25 cellular contexts compared by ENCODE assay signal in genomic region chr3:155657161-155657560, GRCh38.
A peak's percentile ranks its signal among the peaks of the same experiment; 100 is the strongest.
DNase-seq lines count a peak whose midpoint lies in the region; ATAC-seq, FAIRE-seq and TF ChIP-seq lines count a peak whose summit lies in the region.
"Had no signal": no experiment of that assay in that cellular context is flagged by ENCODE, and none has a peak within 500 bp of the region (broad histone marks: within the 10 kb centered on the region; RNA-seq: fewer than 3 reads in every experiment).

No MANE protein-coding gene starts in this region.

- TF ChIP-seq RAD21 in K562 (CRISPR knock-in tag; conservative IDR thresholded peaks at IDR 0.05 in 1 of 2, IDR thresholded peaks at IDR 0.05 in 1 of 2), result no peak

- no peak for TF ChIP-seq POLR2A in K562 (conservative IDR thresholded peaks at IDR 0.05)

- H3K27ac ChIP-seq in GM23338 (ENCODE audit: low read depth) (peak overlapping the region; percentile 68), K562 (ENCODE audit: extremely low read depth, low read depth, low read length) (no peak overlapping the region), thymus (ENCODE audit: low read depth) (peak overlapping the region; percentile 36), colonic mucosa (no peak overlapping the region)
- H3K27ac ChIP-seq: A549; BLaER1 treated with 17β-estradiol and CSF1 and Interleukin-3, amounts not matched to agents 10 nM and 100 nM had no signal

- in situ Hi-C loops in KBM-7 (cut with MboI; ENCODE audit: low pct_unique_long_range_greater_than_20kb, low sequenced_read_pairs), result no loop called here
- in situ Hi-C loops in K562 (cut with MboI), result no loop called here

- H3K4me3 Mint-ChIP-seq in GM23338, result no peak overlapping the region
- H3K4me3 Mint-ChIP-seq: CD14-positive monocyte; CD4-positive, alpha-beta T cell; CD8-positive, alpha-beta memory T cell had no signal

- DNase-seq in GM23338 (ENCODE audit: low spot score) (no peak), KBM-7 (peak; percentile 92), K562 (ENCODE audit: extremely low read depth in 1 of 4, low spot score in 3 of 4) (no peak), iPS-NIHi11 (ENCODE audit: low spot score) (no peak), colonic mucosa (no peak), HuH-7 (ENCODE audit: low spot score) (no peak)
- DNase-seq: 8988T; ACHN; AML-193; BE2C; CD4-positive, alpha-beta T cell; CD8-positive, alpha-beta memory T cell; DMS 273 treated with DMSO at 0.1 percent for 48 hours; DMS79; GF-D8; H7 had no signal

- H3K9ac ChIP-seq in K562 (ENCODE audit: insufficient read depth in 1 of 2, low read depth in 2 of 2, low read length in 2 of 2) (no peak overlapping the region), colonic mucosa (ENCODE audit: low read depth in 2 of 2, low read length in 2 of 2) (no peak overlapping the region)
- H3K9ac ChIP-seq: BLaER1 treated with 17β-estradiol and CSF1 and Interleukin-3, amounts not matched to agents 10 nM and 100 nM had no signal

- H3K9me1 ChIP-seq in K562 (ENCODE audit: control insufficient read depth, insufficient read depth, low read length), result no peaks in the 10 kb centered on the region

- H3K9me2 ChIP-seq in GM23338 (ENCODE audit: insufficient read depth), result peaks cover 10% of the 10 kb centered on the region; the same call in 1 of the 2 replicates

- H3K9me3 ChIP-seq in K562 (replicated peaks; ENCODE audit: control insufficient read depth, insufficient read depth, low read depth, low read length) (no peaks in the 10 kb centered on the region), thymus (ENCODE audit: control insufficient read depth) (no peaks in the 10 kb centered on the region), colonic mucosa (no peaks in the 10 kb centered on the region)
- H3K9me3 ChIP-seq: A549; BE2C; BLaER1 treated with 17β-estradiol and CSF1 and Interleukin-3, amounts not matched to agents 10 nM and 100 nM had no signal

- no TSS peak for BruUV-seq in K562 (replicated peaks; lab: Mats Ljungman, UMichigan)

- WGBS in K562 (ENCODE audit: insufficient coverage, low coverage, missing lambda C conversion rate), result 2% methylated on average over 4 of the region's 4 CpGs
- 67% methylated on average over 4 of the region's 4 CpGs for WGBS in thymus

- intact Hi-C loops in K562 (cut with micrococcal nuclease), result no loop called here
- intact Hi-C loops in colonic mucosa (cut with DNase I), result no loop called here

- ATAC-seq in GM23338 (no peak), K562 (no peak)
- ATAC-seq: HCT116 had no signal

- CTCF ChIA-PET in K562 (lab: Yijun Ruan, JAX; ENCODE audit: low intra/inter-chr PET ratio), result no interaction called here

- H3K36me3 ChIP-seq in GM23338 (ENCODE audit: insufficient read depth) (no peaks in the 10 kb centered on the region), K562 (ENCODE audit: control insufficient read depth, insufficient read depth, low read length) (no peaks in the 10 kb centered on the region), thymus (ENCODE audit: control insufficient read depth, insufficient read depth) (no peaks in the 10 kb centered on the region), colonic mucosa (no peaks in the 10 kb centered on the region)
- H3K36me3 ChIP-seq: BE2C; BLaER1 treated with 17β-estradiol and CSF1 and Interleukin-3, amounts not matched to agents 10 nM and 100 nM had no signal

- POLR2A ChIA-PET in K562 (lab: Yijun Ruan, JAX), result interaction anchor here (0.6 to 1.5 kb wide), 3 partner anchors 8 to 18 kb away, joined by 3 read pairs; no protein-coding TSS in a partner anchor

- peak; percentile 15 for FAIRE-seq in K562 (lab: Jason Lieb, UNC)
- FAIRE-seq: D721Med, GM12891, GM18507, H1 had no signal

- no peak for TF ChIP-seq EP300 in K562 (IDR thresholded peaks at IDR 0.05; ENCODE audit: low read length)

- H3K4me1 ChIP-seq in GM23338 (ENCODE audit: insufficient read depth) (peaks cover 13% of the 10 kb centered on the region), K562 (replicated peaks in 1 of 2; ENCODE audit: control insufficient read depth in 2 of 2, insufficient read depth in 2 of 2, low read length in 2 of 2) (no peaks in the 10 kb centered on the region), thymus (ENCODE audit: control insufficient read depth, insufficient read depth, low read length) (peaks cover 11% of the 10 kb centered on the region), colonic mucosa (no peaks in the 10 kb centered on the region)
- H3K4me1 ChIP-seq: BE2C had no signal

- peaks cover 11% of the 10 kb centered on the region for H3K4me1 Mint-ChIP-seq in GM23338
- H3K4me1 Mint-ChIP-seq: CD14-positive monocyte; CD8-positive, alpha-beta memory T cell had no signal

- H3F3A ChIP-seq in GM23338 (replicated peaks; ENCODE audit: low read depth), result 0 out of 2 replicates have a peak, but pooled peaks cover 3% of the 10 kb centered on the region

- H4K20me1 ChIP-seq in GM23338 (replicated peaks; ENCODE audit: insufficient read depth), result peaks cover 4% of the 10 kb centered on the region; the same call in 1 of the 2 replicates
- no peaks in the 10 kb centered on the region for H4K20me1 ChIP-seq in K562 (replicated peaks; ENCODE audit: control insufficient read depth, insufficient read depth, low read length)
- H4K20me1 ChIP-seq: BLaER1 treated with 17β-estradiol and CSF1 and Interleukin-3, amounts not matched to agents 10 nM and 100 nM had no signal

- H3K79me2 ChIP-seq in GM23338 (replicated peaks; ENCODE audit: insufficient read depth), result peaks cover 23% of the 10 kb centered on the region; the same call in 1 of the 2 replicates
- no peaks in the 10 kb centered on the region for H3K79me2 ChIP-seq in K562 (ENCODE audit: control insufficient read depth, insufficient read depth, low read length)

- no peak overlapping the region for H2AFZ ChIP-seq in GM23338
- H2AFZ ChIP-seq in K562 (ENCODE audit: low read depth, low read length), result no peak overlapping the region

- H3K27ac Mint-ChIP-seq in GM23338, result no peak overlapping the region
- H3K27ac Mint-ChIP-seq: CD14-positive monocyte; CD4-positive, alpha-beta T cell; CD8-positive, alpha-beta memory T cell had no signal

- H3K4me3 ChIP-seq in GM23338, result no peak overlapping the region
- no peak overlapping the region for H3K4me3 ChIP-seq in K562
- no peak overlapping the region for H3K4me3 ChIP-seq in thymus (ENCODE audit: low read length)
- no peak overlapping the region for H3K4me3 ChIP-seq in colonic mucosa
- H3K4me3 ChIP-seq: A549; BLaER1 treated with 17β-estradiol and CSF1 and Interleukin-3, amounts not matched to agents 10 nM and 100 nM had no signal

- H3K36me3 Mint-ChIP-seq in GM23338 (ENCODE audit: low read depth), result no peaks in the 10 kb centered on the region
- H3K36me3 Mint-ChIP-seq: CD14-positive monocyte; CD8-positive, alpha-beta memory T cell had no signal

- no peaks in the 10 kb centered on the region for H3K27me3 ChIP-seq in GM23338 (ENCODE audit: insufficient read depth)
- peaks cover 0 to 5% of the 10 kb centered on the region in 2 experiments; a peak in 1 of 5 replicates for H3K27me3 ChIP-seq in K562 (ENCODE audit: control insufficient read depth in 2 of 2, insufficient read depth in 2 of 2, low read length in 2 of 2)
- H3K27me3 ChIP-seq in thymus (ENCODE audit: control insufficient read depth, insufficient read depth), result no peaks in the 10 kb centered on the region
- no peaks in the 10 kb centered on the region for H3K27me3 ChIP-seq in colonic mucosa
- H3K27me3 ChIP-seq: BLaER1 treated with 17β-estradiol and CSF1 and Interleukin-3, amounts not matched to agents 10 nM and 100 nM had no signal

- no peaks in the 10 kb centered on the region for H3K9me3 Mint-ChIP-seq in GM23338
- H3K9me3 Mint-ChIP-seq: CD4-positive, alpha-beta T cell; CD8-positive, alpha-beta memory T cell had no signal

- H3K4me2 ChIP-seq in GM23338, result no peak overlapping the region
- H3K4me2 ChIP-seq in K562 (ENCODE audit: insufficient read depth, low read length), result no peak overlapping the region
- H3K4me2 ChIP-seq: A549 had no signal

- no peaks in the 10 kb centered on the region for H3K27me3 Mint-ChIP-seq in GM23338 (ENCODE audit: insufficient read depth, low read depth, poor library complexity)
- H3K27me3 Mint-ChIP-seq: CD4-positive, alpha-beta T cell had no signal

- no peak for TF ChIP-seq CTCF in GM23338 (conservative IDR thresholded peaks at IDR 0.05; ENCODE audit: low read depth in 2 of 2)
- no peak for TF ChIP-seq CTCF in K562 (IDR thresholded peaks at IDR 0.05 in 2 of 3, conservative IDR thresholded peaks at IDR 0.05 in 1 of 3; ENCODE audit: insufficient read depth in 2 of 3, low read depth in 1 of 3, low read length in 3 of 3)
- no peak for TF ChIP-seq CTCF in colonic mucosa (IDR thresholded peaks at IDR 0.05)

TF ChIP-seq in GM23338, 12 proteins besides CTCF, POLR2A, EP300 and RAD21 (continues in another document):
- TF ChIP-seq ZNF331 (CRISPR knock-in tag; IDR thresholded peaks at IDR 0.05; ENCODE audit: low read depth), result no peak
- TF ChIP-seq JUNB (IDR thresholded peaks at IDR 0.05; ENCODE audit: unreplicated experiment), result no peak
- TF ChIP-seq CREB1 (CRISPR knock-in tag; IDR thresholded peaks at IDR 0.05; ENCODE audit: low read depth), result no peak
- no peak for TF ChIP-seq EZH2phosphoT487 (IDR thresholded peaks at IDR 0.05; ENCODE audit: unreplicated experiment)

TF ChIP-seq in K562, 482 proteins besides CTCF, POLR2A, EP300 and RAD21:
- no peak for TF ChIP-seq ZNF695 (CRISPR knock-in tag; IDR thresholded peaks at IDR 0.05)
- no peak for TF ChIP-seq MEF2A (IDR thresholded peaks at IDR 0.05; ENCODE audit: control insufficient read depth, low read depth, low read length)
- TF ChIP-seq ZKSCAN1 (IDR thresholded peaks at IDR 0.05; ENCODE audit: low read depth, low read length), result no peak
- TF ChIP-seq MIER1 (IDR thresholded peaks at IDR 0.05; ENCODE audit: low read depth), result no peak
- TF ChIP-seq SRF (CRISPR knock-in tag; IDR thresholded peaks at IDR 0.05), result no peak

Comparison
In these comparisons a context has a peak if more than half of its experiments do, and no peak if none do; other contexts are left out.
1. H3K27ac ChIP-seq: peak in GM23338 (single experiment) and thymus (single experiment); none in K562 (single experiment) and colonic mucosa (single experiment).